In the genomic region with DNA sequence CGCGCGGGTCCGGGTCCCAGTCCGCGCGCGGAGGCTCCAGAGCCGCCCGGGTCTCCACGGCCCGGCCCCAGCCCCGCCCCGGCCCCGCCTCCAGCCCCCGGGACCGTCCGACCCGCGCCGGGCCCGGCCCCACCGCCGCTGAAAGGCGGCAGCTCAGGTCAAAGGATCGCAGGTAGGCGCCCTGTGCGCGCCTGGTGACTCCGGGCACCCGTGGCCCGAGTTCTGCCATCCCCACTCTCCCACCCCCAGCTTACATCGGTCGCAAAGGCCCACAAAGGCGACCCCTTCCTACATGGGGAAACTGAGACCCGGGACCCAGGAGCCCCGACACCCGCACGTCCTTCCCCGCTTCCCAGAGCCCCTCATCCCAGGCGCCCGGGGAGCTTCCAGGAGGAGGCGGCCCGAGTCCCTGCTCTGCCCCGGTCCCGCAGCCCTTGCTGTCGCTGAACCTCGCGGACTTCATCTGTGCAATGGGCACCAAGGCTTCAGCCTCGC, we compare ENCODE assay signal across 8 cellular contexts. TPM values are rescaled to one million over a fixed set of nuclear protein-coding genes. Genes with fewer than 3 reads are reported as not detected.
DNase-seq lines count a peak whose midpoint lies in the region; ATAC-seq lines count a peak whose summit lies in the region.

A gene (minus strand): TSS at position 33 of the 495 bp plus-strand sequence. CDS start 2,075 bp downstream, outside the sequence.

- DNase-seq in T-helper 1 cell (no peak), immature natural killer cell (no peak), DMS153 (lab: John Stamatoyannopoulos, UW) (no peak), NCI-H2227 treated with DMSO at 0.1 percent for 48 hours (lab: John Stamatoyannopoulos, UW) (no peak)
- no peak for DNase-seq in activated naive CD8-positive, alpha-beta T cell treated with anti-CD3 and anti-CD28 coated beads, Interleukin-2, amount 50 U/mL, for 24 hours
- peak in 1 of 2 donors; percentile 24 for DNase-seq in stimulated activated naive CD8-positive, alpha-beta T cell treated with anti-CD3 and anti-CD28 coated beads, Interleukin-15, amount 100 ng/mL, for 72 hours

- peaks cover 6% of the 10 kb centered on the region for H3K4me1 Mint-ChIP-seq in T-helper 1 cell treated with Interleukin-12 subunit alpha and Interleukin-12 subunit beta and Interleukin-4 antibody, amounts not matched to agents 30 μg/mL and 1 μg/mL, for 36 hours (ENCODE audit: low read depth)
- H3K4me1 Mint-ChIP-seq in activated naive CD8-positive, alpha-beta T cell treated with anti-CD3 and anti-CD28 coated beads, Interleukin-2, amount 50 U/mL, for 24 hours: peaks cover 9% of the 10 kb centered on the region
- H3K4me1 Mint-ChIP-seq in immature natural killer cell: peaks cover 12 to 13% of the 10 kb centered on the region in 2 donors
- H3K4me1 Mint-ChIP-seq in stimulated activated naive CD8-positive, alpha-beta T cell treated with anti-CD3 and anti-CD28 coated beads, Interleukin-15, amount 100 ng/mL, for 72 hours: peaks cover 22% of the 10 kb centered on the region

- H3K4me3 Mint-ChIP-seq in T-helper 1 cell treated with Interleukin-12 subunit alpha and Interleukin-12 subunit beta and Interleukin-4 antibody, amounts not matched to agents 30 μg/mL and 1 μg/mL, for 36 hours: peak within 1 kb of the TSS; percentile 77
- H3K4me3 Mint-ChIP-seq in activated naive CD8-positive, alpha-beta T cell treated with anti-CD3 and anti-CD28 coated beads, Interleukin-2, amount 50 U/mL, for 24 hours: peak within 1 kb of the TSS; percentile 73
- H3K4me3 Mint-ChIP-seq in immature natural killer cell: peak within 1 kb of the TSS; percentile 78 to 84 (median 80)
- peak within 1 kb of the TSS; percentile 83 to 88 for H3K4me3 Mint-ChIP-seq in stimulated activated naive CD8-positive, alpha-beta T cell treated with anti-CD3 and anti-CD28 coated beads, Interleukin-15, amount 100 ng/mL, for 72 hours

- ATAC-seq in activated naive CD8-positive, alpha-beta T cell treated with anti-CD3 and anti-CD28 coated beads, Interleukin-2, amount 50 U/mL, for 24 hours: peak; percentile 11
- peak; percentile 33 for ATAC-seq in stimulated activated naive CD8-positive, alpha-beta T cell treated with anti-CD3 and anti-CD28 coated beads, Interleukin-15, amount 100 ng/mL, for 72 hours
- ATAC-seq in HG03469 (IDR thresholded peaks at IDR 0.05; ENCODE audit: unreplicated experiment): no peak

- no peak within 1 kb of the TSS for H3K27ac Mint-ChIP-seq in T-helper 1 cell treated with Interleukin-12 subunit alpha and Interleukin-12 subunit beta and Interleukin-4 antibody, amounts not matched to agents 30 μg/mL and 1 μg/mL, for 36 hours
- peak within 1 kb of the TSS; percentile 59 for H3K27ac Mint-ChIP-seq in activated naive CD8-positive, alpha-beta T cell treated with anti-CD3 and anti-CD28 coated beads, Interleukin-2, amount 50 U/mL, for 24 hours
- H3K27ac Mint-ChIP-seq in immature natural killer cell: no peak within 1 kb of the TSS
- H3K27ac Mint-ChIP-seq in stimulated activated naive CD8-positive, alpha-beta T cell treated with anti-CD3 and anti-CD28 coated beads, Interleukin-15, amount 100 ng/mL, for 72 hours: peak within 1 kb of the TSS in 1 of 2 donors; percentile 87

- H3K36me3 Mint-ChIP-seq in T-helper 1 cell treated with Interleukin-12 subunit alpha and Interleukin-12 subunit beta and Interleukin-4 antibody, amounts not matched to agents 30 μg/mL and 1 μg/mL, for 36 hours (ENCODE audit: low read depth): peaks cover 12% of the 10 kb centered on the region
- no peaks in the 10 kb centered on the region for H3K36me3 Mint-ChIP-seq in activated naive CD8-positive, alpha-beta T cell treated with anti-CD3 and anti-CD28 coated beads, Interleukin-2, amount 50 U/mL, for 24 hours (ENCODE audit: low read depth)
- H3K36me3 Mint-ChIP-seq in immature natural killer cell: peaks cover 8 to 10% (median 10%) of the 10 kb centered on the region in 3 donors

- peaks cover 36% of the 10 kb centered on the region for H3K27me3 Mint-ChIP-seq in T-helper 1 cell treated with Interleukin-12 subunit alpha and Interleukin-12 subunit beta and Interleukin-4 antibody, amounts not matched to agents 30 μg/mL and 1 μg/mL, for 36 hours (ENCODE audit: low read depth)
- peaks cover 16% of the 10 kb centered on the region for H3K27me3 Mint-ChIP-seq in activated naive CD8-positive, alpha-beta T cell treated with anti-CD3 and anti-CD28 coated beads, Interleukin-2, amount 50 U/mL, for 24 hours
- peaks cover 12 to 21% (median 16%) of the 10 kb centered on the region in 3 donors for H3K27me3 Mint-ChIP-seq in immature natural killer cell (ENCODE audit: low read depth in 3 of 3)
- peaks cover 29% of the 10 kb centered on the region for H3K27me3 Mint-ChIP-seq in stimulated activated naive CD8-positive, alpha-beta T cell treated with anti-CD3 and anti-CD28 coated beads, Interleukin-15, amount 100 ng/mL, for 72 hours

- no peaks in the 10 kb centered on the region for H3K9me3 Mint-ChIP-seq in T-helper 1 cell treated with Interleukin-12 subunit alpha and Interleukin-12 subunit beta and Interleukin-4 antibody, amounts not matched to agents 30 μg/mL and 1 μg/mL, for 36 hours
- no peaks in the 10 kb centered on the region for H3K9me3 Mint-ChIP-seq in activated naive CD8-positive, alpha-beta T cell treated with anti-CD3 and anti-CD28 coated beads, Interleukin-2, amount 50 U/mL, for 24 hours
- H3K9me3 Mint-ChIP-seq in immature natural killer cell: no peaks in the 10 kb centered on the region
- no peaks in the 10 kb centered on the region for H3K9me3 Mint-ChIP-seq in stimulated activated naive CD8-positive, alpha-beta T cell treated with anti-CD3 and anti-CD28 coated beads, Interleukin-15, amount 100 ng/mL, for 72 hours

RNA-seq across cellular contexts. Expression of the gene that starts here (rescaled TPM):
- polyA plus RNA-seq in immature natural killer cell: not detected
